8 cellular contexts compared by ENCODE assay signal in the genomic region with DNA sequence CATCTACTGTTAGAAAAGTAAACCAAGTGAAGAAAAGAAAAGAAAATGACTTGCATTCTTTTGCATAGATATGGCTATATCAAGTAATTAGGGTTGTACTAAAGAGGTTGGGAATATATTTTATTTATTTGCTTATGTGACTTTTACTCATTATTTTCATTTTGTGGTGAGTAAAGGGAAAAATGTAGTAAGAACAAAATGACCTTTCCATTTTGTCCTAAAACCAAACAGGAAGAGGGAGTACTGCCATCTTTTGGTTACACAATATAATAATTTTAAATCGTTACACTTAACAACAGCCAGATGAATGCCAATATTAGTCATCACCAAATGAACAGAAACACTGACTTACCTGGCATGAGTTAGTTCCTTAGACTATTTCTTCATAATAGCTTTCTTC. TPM values are rescaled to one million over a fixed set of nuclear protein-coding genes. Genes with fewer than 3 reads are reported as not detected.
DNase-seq lines count a peak whose midpoint lies in the region; ATAC-seq, FAIRE-seq and TF ChIP-seq lines count a peak whose summit lies in the region.

No MANE protein-coding gene starts in this region.

- H3K4me1 ChIP-seq in left ventricle myocardium inferior = peaks cover 9% of the 10 kb centered on the region

- intact Hi-C loops in left ventricle myocardium inferior (cut with micrococcal nuclease) = no loop called here

- in situ Hi-C loops in SK-MEL-5 (cut with HindIII; ENCODE audit: low pct_unique_long_range_greater_than_20kb, low sequenced_read_pairs) = no loop called here

- peak; percentile 96 for FAIRE-seq in H54 (lab: Jason Lieb, UNC)

- peak; percentile 43 for TF ChIP-seq CTCF in AG10803 (conservative IDR thresholded peaks at IDR 0.05; ENCODE audit: low read length)
- TF ChIP-seq CTCF in left ventricle myocardium inferior (IDR thresholded peaks at IDR 0.05; ENCODE audit: borderline replicate concordance) = peak; percentile 39

- no peak overlapping the region for H3K27ac ChIP-seq in left ventricle myocardium inferior (replicated peaks)

- peak; percentile 93 for DNase-seq in AG10803 (ENCODE audit: low read depth)
- peak; percentile 16 for DNase-seq in H54 (ENCODE audit: insufficient read length, low spot score)
- peak; percentile 35 for DNase-seq in SK-MEL-5 (ENCODE audit: low read depth, low spot score)
- no peak for DNase-seq in left ventricle myocardium inferior
- no peak for DNase-seq in cortex of kidney (lab: John Stamatoyannopoulos, UW)
- no peak for DNase-seq in NCI-H748 (lab: John Stamatoyannopoulos, UW; ENCODE audit: unreplicated experiment)
- no peak for DNase-seq in DMS153 (lab: John Stamatoyannopoulos, UW)

- no peak for ATAC-seq in GM19463 (IDR thresholded peaks at IDR 0.05; ENCODE audit: unreplicated experiment)

- no peaks in the 10 kb centered on the region for H3K27me3 ChIP-seq in left ventricle myocardium inferior (ENCODE audit: low read depth)

- H3K9me3 ChIP-seq in left ventricle myocardium inferior (replicated peaks) = peaks cover 17% of the 10 kb centered on the region

- no peak for TF ChIP-seq POLR2A in H54 (IDR thresholded peaks at IDR 0.05; ENCODE audit: low read depth, low read length)

- H3K36me3 ChIP-seq in left ventricle myocardium inferior = no peaks in the 10 kb centered on the region

- no peak overlapping the region for H3K4me3 ChIP-seq in AG10803 (ENCODE audit: low read length)
- H3K4me3 ChIP-seq in left ventricle myocardium inferior = no peak overlapping the region

RNA-seq across cellular contexts. Expression of a gene that starts 47.3 kb away (rescaled TPM):
- total RNA-seq in SK-MEL-5 (2014; rRNA removed; shearing (Covaris generic)) = 221 and 273 TPM in 2 replicates
- polyA plus RNA-seq in SK-MEL-5 (2015; cell fraction: cytosol; rRNA removed) = 138 and 140 TPM in 2 replicates
- 58.9 and 70.7 TPM in 2 replicates for polyA plus RNA-seq in SK-MEL-5 (2015; cell fraction: nucleus; rRNA removed)
- 455 TPM for total RNA-seq in left ventricle myocardium inferior

Comparison
In these comparisons a context has a peak if more than half of its experiments do, and no peak if none do; other contexts are left out.
1. DNase-seq: peak in AG10803 (single experiment), H54 (single experiment) and SK-MEL-5 (single experiment); none in left ventricle myocardium inferior (single experiment), cortex of kidney (single experiment), NCI-H748 (single experiment) and DMS153 (single experiment).